ENCODE assay signal across 18 cellular contexts in genomic region chr4:81814909-81815539, GRCh38.
DNase-seq lines count a peak whose midpoint lies in the region; ATAC-seq and TF ChIP-seq lines count a peak whose summit lies in the region.
"Had no signal": no experiment of that assay in that cellular context is flagged by ENCODE, and none has a peak within 500 bp of the region (broad histone marks: within the 10 kb centered on the region; RNA-seq: fewer than 3 reads in every experiment).

No MANE protein-coding gene starts in this region.

- H3K9me3 Mint-ChIP-seq in activated T-cell treated with anti-CD3 and anti-CD28 coated beads, Interleukin-2, amount 50 U/mL, for 4 hours, result no peaks in the 10 kb centered on the region
- H3K9me3 Mint-ChIP-seq: activated CD4-positive, alpha-beta T cell treated with anti-CD3 and anti-CD28 coated beads, Interleukin-2, amount 10 ng/mL, durations not matched to agents 7 days and 5 days; activated naive CD8-positive, alpha-beta T cell treated with anti-CD3 and anti-CD28 coated beads for 36 hours; activated T-cell treated with anti-CD3 and anti-CD28 coated beads, Interleukin-2, amount 50 U/mL, for 24 hours; effector memory CD8-positive, alpha-beta T cell; T-helper 2 cell treated with Interferon-gamma antibody and Interleukin-4, amounts not matched to agents 5 μg/mL and 100 μg/mL, for 36 hours had no signal

- intact Hi-C loops in left cardiac atrium (cut with DNase I) (no loop called here), adrenal gland (cut with DNase I) (no loop called here), right lobe of liver (cut with DNase I) (no loop called here)

- DNase-seq in left cardiac atrium (no peak), right atrium auricular region (ENCODE audit: low spot score) (no peak), adrenal gland (peak in 6 of 7 donors; percentile 20 to 56 (median 28)), right lobe of liver (no peak)
- no peak for DNase-seq in activated CD4-positive, alpha-beta T cell treated with anti-CD3 and anti-CD28 coated beads for 4 hours
- no peak for DNase-seq in activated T-cell treated with anti-CD3 and anti-CD28 coated beads, Interleukin-2, amount 50 U/mL, for 4 hours
- no peak for DNase-seq in activated naive CD4-positive, alpha-beta T cell treated with anti-CD3 and anti-CD28 coated beads, Interleukin-2, amount 50 U/mL, for 16 hours
- DNase-seq: activated CD4-positive, alpha-beta T cell treated with anti-CD3 and anti-CD28 coated beads, Interleukin-2, amount 10 ng/mL, durations not matched to agents 7 days and 5 days; activated naive CD8-positive, alpha-beta T cell treated with anti-CD3 and anti-CD28 coated beads for 36 hours; activated T-cell treated with anti-CD3 and anti-CD28 coated beads, Interleukin-2, amount 50 U/mL, for 24 hours; effector memory CD8-positive, alpha-beta T cell; mesendoderm; NCI-H2081 treated with DMSO at 0.1 percent for 48 hours; stimulated activated CD4-positive, alpha-beta T cell treated with anti-CD3 and anti-CD28 coated beads, Interleukin-4, amount 100 ng/mL, for 4 hours had no signal

- WGBS in adrenal gland, 4 donors, result 20 to 54% (median 41%) methylated on average over 3 of the region's 3 CpGs
- WGBS in right lobe of liver (ENCODE audit: insufficient coverage, low coverage, low lambda C conversion rate, missing lambda C conversion rate), result 58% methylated on average over 3 of the region's 3 CpGs

- H3K4me1 ChIP-seq in right atrium auricular region (peaks cover 0 to 6% of the 10 kb centered on the region in 2 donors), adrenal gland (replicated peaks in 1 of 2) (peaks cover 0 to 6% of the 10 kb centered on the region in 2 donors), right lobe of liver (peaks cover 0 to 3% (median 0%) of the 10 kb centered on the region in 4 donors)

- TF ChIP-seq POLR2A in adrenal gland (IDR thresholded peaks at IDR 0.05) (no peak), right lobe of liver (IDR thresholded peaks at IDR 0.05) (peak; percentile 17)

- no peaks in the 10 kb centered on the region for H3K9me3 ChIP-seq in right atrium auricular region
- H3K9me3 ChIP-seq in adrenal gland (replicated peaks in 1 of 3), result no peaks in the 10 kb centered on the region
- no peaks in the 10 kb centered on the region for H3K9me3 ChIP-seq in right lobe of liver
- H3K9me3 ChIP-seq: neutrophil, tibial nerve had no signal

- peaks cover 16% of the 10 kb centered on the region for H3K27me3 Mint-ChIP-seq in activated T-cell treated with anti-CD3 and anti-CD28 coated beads, Interleukin-2, amount 50 U/mL, for 4 hours (ENCODE audit: low read depth)

- no peak for TF ChIP-seq CTCF in right atrium auricular region (IDR thresholded peaks at IDR 0.05)
- no peak for TF ChIP-seq CTCF in adrenal gland (IDR thresholded peaks at IDR 0.05)
- no peak for TF ChIP-seq CTCF in right lobe of liver (IDR thresholded peaks at IDR 0.05)

- H3K36me3 ChIP-seq in right atrium auricular region (no peaks in the 10 kb centered on the region), adrenal gland (replicated peaks in 1 of 2) (no peaks in the 10 kb centered on the region), right lobe of liver (no peaks in the 10 kb centered on the region)
- H3K36me3 ChIP-seq: neutrophil, tibial nerve had no signal

- H3K4me3 Mint-ChIP-seq in activated T-cell treated with anti-CD3 and anti-CD28 coated beads, Interleukin-2, amount 50 U/mL, for 4 hours, result no peak overlapping the region
- H3K4me3 Mint-ChIP-seq: activated CD4-positive, alpha-beta T cell treated with anti-CD3 and anti-CD28 coated beads, Interleukin-2, amount 10 ng/mL, durations not matched to agents 7 days and 5 days; activated naive CD8-positive, alpha-beta T cell treated with anti-CD3 and anti-CD28 coated beads for 36 hours; activated T-cell treated with anti-CD3 and anti-CD28 coated beads, Interleukin-2, amount 50 U/mL, for 24 hours; effector memory CD8-positive, alpha-beta T cell; T-helper 2 cell treated with Interferon-gamma antibody and Interleukin-4, amounts not matched to agents 5 μg/mL and 100 μg/mL, for 36 hours had no signal

- H3K4me1 Mint-ChIP-seq in activated T-cell treated with anti-CD3 and anti-CD28 coated beads, Interleukin-2, amount 50 U/mL, for 4 hours (ENCODE audit: low read depth), result no peaks in the 10 kb centered on the region
- H3K4me1 Mint-ChIP-seq: activated CD4-positive, alpha-beta T cell treated with anti-CD3 and anti-CD28 coated beads, Interleukin-2, amount 10 ng/mL, durations not matched to agents 7 days and 5 days; activated naive CD8-positive, alpha-beta T cell treated with anti-CD3 and anti-CD28 coated beads for 36 hours had no signal

- H3K36me3 Mint-ChIP-seq in activated T-cell treated with anti-CD3 and anti-CD28 coated beads, Interleukin-2, amount 50 U/mL, for 4 hours (ENCODE audit: insufficient read depth), result no peaks in the 10 kb centered on the region
- H3K36me3 Mint-ChIP-seq: activated naive CD8-positive, alpha-beta T cell treated with anti-CD3 and anti-CD28 coated beads for 36 hours had no signal

- ATAC-seq in left cardiac atrium, result peak; percentile 61 to 75
- ATAC-seq in right lobe of liver, result peak; percentile 78 to 93 (median 82)
- ATAC-seq in GM21825 (IDR thresholded peaks at IDR 0.05; ENCODE audit: unreplicated experiment), result no peak
- ATAC-seq in activated T-cell treated with anti-CD3 and anti-CD28 coated beads, Interleukin-2, amount 50 U/mL, for 4 hours, result no peak
- ATAC-seq: effector memory CD8-positive, alpha-beta T cell had no signal

- no peak overlapping the region for H3K27ac ChIP-seq in right atrium auricular region
- peak overlapping the region in 2 of 5 donors; percentile 17 to 65 for H3K27ac ChIP-seq in adrenal gland
- peak overlapping the region; percentile 14 to 62 (median 15) for H3K27ac ChIP-seq in right lobe of liver
- H3K27ac ChIP-seq: neutrophil had no signal

- H3K4me3 ChIP-seq in right atrium auricular region (no peak overlapping the region), adrenal gland (no peak overlapping the region), right lobe of liver (no peak overlapping the region)
- H3K4me3 ChIP-seq: tibial nerve had no signal

- H3K27me3 ChIP-seq in right atrium auricular region (no peaks in the 10 kb centered on the region), adrenal gland (no peaks in the 10 kb centered on the region), right lobe of liver (no peaks in the 10 kb centered on the region)
- H3K27me3 ChIP-seq: neutrophil, tibial nerve had no signal

Comparison
In these comparisons a context has a peak if more than half of its experiments do, and no peak if none do; other contexts are left out.
1. ATAC-seq: peak in left cardiac atrium (2 of 2) and right lobe of liver (4 of 4); none in GM21825 (single experiment) and activated T-cell treated with anti-CD3 and anti-CD28 coated beads, Interleukin-2, amount 50 U/mL, for 4 hours (0 of 2).
2. DNase-seq: peak in adrenal gland (6 of 7); none in left cardiac atrium (single experiment), right atrium auricular region (single experiment), right lobe of liver (0 of 3), activated CD4-positive, alpha-beta T cell treated with anti-CD3 and anti-CD28 coated beads for 4 hours (0 of 2), activated T-cell treated with anti-CD3 and anti-CD28 coated beads, Interleukin-2, amount 50 U/mL, for 4 hours (single experiment) and activated naive CD4-positive, alpha-beta T cell treated with anti-CD3 and anti-CD28 coated beads, Interleukin-2, amount 50 U/mL, for 16 hours (single experiment).
3. H3K27ac ChIP-seq: peak in right lobe of liver (3 of 3); none in right atrium auricular region (0 of 2).